ENCODE assay signal across 8 cellular contexts in genomic region chr11:73875840-73876239, GRCh38. TPM values are rescaled to one million over a fixed set of nuclear protein-coding genes. Genes with fewer than 3 reads are reported as not detected.
DNase-seq lines count a peak whose midpoint lies in the region; ATAC-seq, FAIRE-seq and TF ChIP-seq lines count a peak whose summit lies in the region.

No MANE protein-coding gene starts in this region.

- BruUV-seq in OCI-LY7 (replicated peaks; lab: Mats Ljungman, UMichigan) = TSS peak; percentile 85

- peak overlapping the region; percentile 95 for H3K4me3 ChIP-seq in OCI-LY7 (ENCODE audit: low read depth, low read length, poor library complexity, severe bottlenecking)
- H3K4me3 ChIP-seq in endocrine pancreas (ENCODE audit: control insufficient read depth, insufficient read depth, low read length) = peak overlapping the region; percentile 94
- peak overlapping the region; percentile 52 to 68 (median 64) for H3K4me3 ChIP-seq in pancreas

- H3K9ac ChIP-seq in endocrine pancreas (ENCODE audit: control insufficient read depth, insufficient read depth, low read length) = peak overlapping the region; percentile 99

- peaks cover 48% of the 10 kb centered on the region for H3K79me2 ChIP-seq in OCI-LY7 (ENCODE audit: insufficient read depth, low read depth, low read length)

- CTCF ChIA-PET in OCI-LY7 (lab: Charles Lee; ENCODE audit: unreplicated experiment) = no interaction called here

- POLR2A ChIA-PET in OCI-LY7 (lab: Charles Lee) = no interaction called here

- H3K9me3 ChIP-seq in OCI-LY7 (ENCODE audit: low read length) (no peaks in the 10 kb centered on the region), endocrine pancreas (ENCODE audit: control insufficient read depth, low read length) (no peaks in the 10 kb centered on the region), pancreas (no peaks in the 10 kb centered on the region)

- WGBS in pancreas, 2 donors = 18 to 23% methylated on average over 8 of the region's 8 CpGs

- no peaks in the 10 kb centered on the region for H3K27me3 ChIP-seq in endocrine pancreas (ENCODE audit: control insufficient read depth, insufficient read depth, low read length)
- H3K27me3 ChIP-seq in pancreas = no peaks in the 10 kb centered on the region

- DNase-seq in ELR (ENCODE audit: low read depth) (peak; percentile 15), OCI-LY7 (ENCODE audit: low spot score) (peak; percentile 14), pancreas (no peak), anterior cingulate cortex (lab: John Stamatoyannopoulos, UW) (no peak)

- peak overlapping the region; percentile 94 for H3K4me2 ChIP-seq in OCI-LY7 (ENCODE audit: low read length)

- intact Hi-C loops in OCI-LY7 (cut with micrococcal nuclease; ENCODE audit: unreplicated experiment) (loop anchor here (1.0 to 2.0 kb wide), 2 partner anchors 87 to 115 kb away; partner anchors contain the start of gene RAB6A), pancreas (cut with DNase I) (no loop called here)

- H3K27ac ChIP-seq in OCI-LY7 (ENCODE audit: low read depth, low read length, poor library complexity, severe bottlenecking) (peak overlapping the region; percentile 92), pancreas (peak overlapping the region in 3 of 4 donors; percentile 69 to 82 (median 81))

- no peaks in the 10 kb centered on the region for H3K9me2 ChIP-seq in OCI-LY7 (ENCODE audit: insufficient read depth, low read length)

- H4K20me1 ChIP-seq in OCI-LY7 (ENCODE audit: insufficient read depth, low read length) = no peaks in the 10 kb centered on the region

- H3K4me1 ChIP-seq in OCI-LY7 (ENCODE audit: insufficient read depth, low read length, poor library complexity, severe bottlenecking) (peaks cover 26% of the 10 kb centered on the region), endocrine pancreas (ENCODE audit: control insufficient read depth, insufficient read depth, low read length) (peaks cover 17% of the 10 kb centered on the region), pancreas (peaks cover 8 to 22% (median 13%) of the 10 kb centered on the region in 3 donors)

- TF ChIP-seq CTCF in OCI-LY7 (conservative IDR thresholded peaks at IDR 0.05; ENCODE audit: low read length) = no peak
- TF ChIP-seq CTCF in pancreas (IDR thresholded peaks at IDR 0.05) = no peak

- H3K36me3 ChIP-seq in OCI-LY7 (ENCODE audit: insufficient read depth, low read length) (peaks cover 50% of the 10 kb centered on the region), endocrine pancreas (ENCODE audit: control insufficient read depth, insufficient read depth, low read length) (no peaks in the 10 kb centered on the region), pancreas (peaks cover 0 to 26% (median 3%) of the 10 kb centered on the region in 3 donors)

- peak overlapping the region; percentile 49; the same call in 1 of the 2 replicates for H2AFZ ChIP-seq in OCI-LY7 (ENCODE audit: low read length)

- no peak for FAIRE-seq in pancreas (lab: Jason Lieb, UNC)

- ATAC-seq in pancreas (peak in 2 of 4 donors; percentile 8 to 19), HG02884 (IDR thresholded peaks at IDR 0.05; ENCODE audit: unreplicated experiment) (no peak), GM21723 (IDR thresholded peaks at IDR 0.05; ENCODE audit: unreplicated experiment) (no peak), GM21529 (IDR thresholded peaks at IDR 0.05; ENCODE audit: unreplicated experiment) (no peak)

RNA-seq across cellular contexts. Expression of gene COA4, which starts 0.8 kb away (rescaled TPM):
- 153 and 171 TPM in 2 replicates for total RNA-seq in OCI-LY7 (2014; rRNA removed; shearing (Covaris generic))
- total RNA-seq in OCI-LY7 (2022) (95.4 and 104 TPM in 2 replicates), pancreas (10 to 100 TPM; 19.0 to 37.7 (median 28.6) TPM)
- polyA plus RNA-seq in pancreas = 10 to 100 TPM; 43.5 to 47.8 TPM

RNA-seq across cellular contexts. Expression of gene PAAF1, which starts 1.0 kb away (rescaled TPM):
- total RNA-seq in OCI-LY7 (2014; rRNA removed; shearing (Covaris generic)) = 11.2 and 12.3 TPM in 2 replicates
- total RNA-seq in OCI-LY7 (2022) (35.0 and 35.5 TPM in 2 replicates), pancreas (10 to 100 TPM in 5 of 6 donors, 1 to 10 TPM in 1; 9.8 to 15.9 (median 11.4) TPM)
- 10 to 100 TPM in 1 of 2 donors, 1 to 10 TPM in 1; 8.0 to 15.0 TPM for polyA plus RNA-seq in pancreas

Comparison
In these comparisons a context has a peak if more than half of its experiments do, and no peak if none do; other contexts are left out.
1. DNase-seq: peak in ELR (single experiment) and OCI-LY7 (single experiment); none in pancreas (0 of 6) and anterior cingulate cortex (0 of 58).
2. Peak in every context shown above with its lines, with median percentiles within 50 percentile points of each other: H3K4me3 ChIP-seq.